In the genomic region with DNA sequence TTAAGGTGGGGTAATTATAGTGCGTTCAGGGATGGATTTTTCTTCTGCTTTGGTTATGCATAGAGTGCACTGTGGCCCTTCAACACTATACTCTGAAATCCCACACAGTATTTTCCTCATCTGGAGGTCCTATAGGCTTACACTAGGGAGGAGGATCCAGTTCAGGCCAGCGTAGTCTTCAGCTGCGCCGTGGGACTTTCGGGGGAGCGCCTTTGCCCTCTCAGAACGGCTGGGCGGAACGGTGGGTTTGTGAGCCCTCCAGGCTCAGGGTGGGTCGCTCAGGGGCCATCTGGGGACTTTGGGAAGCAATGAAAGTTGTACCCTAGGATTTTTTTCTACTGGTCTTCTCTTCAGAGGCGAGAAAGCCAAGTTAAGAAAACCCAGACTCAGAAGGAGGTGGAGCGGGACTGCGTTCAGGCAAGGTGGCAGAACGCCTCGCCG, we compare ENCODE assay signal across 8 cellular contexts. TPM values are rescaled to one million over a fixed set of nuclear protein-coding genes. Genes with fewer than 3 reads are reported as not detected.
DNase-seq lines count a peak whose midpoint lies in the region; ATAC-seq and TF ChIP-seq lines count a peak whose summit lies in the region.

No MANE protein-coding gene starts in this region.

- DNase-seq in NCI-H748 (lab: John Stamatoyannopoulos, UW; ENCODE audit: unreplicated experiment) (peak; percentile 66), NCI-H748 treated with DMSO at 0.1 percent for 48 hours (lab: John Stamatoyannopoulos, UW) (no peak), HuH-7 (ENCODE audit: low spot score) (peak; percentile 36), T follicular helper cell (ENCODE audit: low read depth) (peak; percentile 9), esophagus muscularis mucosa (ENCODE audit: extremely low spot score) (no peak)
- DNase-seq in NK-92 treated with Interleukin-12 subunit alpha and Interleukin-12 subunit beta, amount 100 ng/mL, for 24 hours (lab: John Stamatoyannopoulos, UW), result no peak

- H3K36me3 ChIP-seq in esophagus muscularis mucosa, result no peaks in the 10 kb centered on the region
- no peaks in the 10 kb centered on the region for H3K36me3 ChIP-seq in neural cell (ENCODE audit: insufficient read depth, low read length)

- intact Hi-C loops in esophagus muscularis mucosa (cut with DNase I), result loop anchor here (5.0 kb wide), 2 partner anchors 59 to 131 kb away; partner anchors contain the start of gene SUPV3L1

- TF ChIP-seq EP300 in esophagus muscularis mucosa (IDR thresholded peaks at IDR 0.05) (no peak), neural cell (conservative IDR thresholded peaks at IDR 0.05; ENCODE audit: poor library complexity, severe bottlenecking) (no peak)

- H3K27ac ChIP-seq in esophagus muscularis mucosa (replicated peaks in 1 of 4) (peak overlapping the region; percentile 95 to 99 (median 98)), neural cell (ENCODE audit: low read length) (peak overlapping the region; percentile 84)

- TF ChIP-seq RAD21 in neural cell (conservative IDR thresholded peaks at IDR 0.05), result no peak

- H3K79me2 ChIP-seq in neural cell (replicated peaks; ENCODE audit: insufficient read depth, low read length), result peaks cover 33% of the 10 kb centered on the region

- no peaks in the 10 kb centered on the region for H3K9me3 ChIP-seq in esophagus muscularis mucosa
- H3K9me3 ChIP-seq in neural cell (ENCODE audit: low read length), result no peaks in the 10 kb centered on the region

- peaks cover 20 to 40% (median 26%) of the 10 kb centered on the region in 4 donors for H3K4me1 ChIP-seq in esophagus muscularis mucosa

- H3K4me2 ChIP-seq in neural cell (ENCODE audit: low read length), result peak overlapping the region; percentile 74

- peak overlapping the region; percentile 74 for H2AFZ ChIP-seq in neural cell (ENCODE audit: low read depth, low read length)

- peak overlapping the region; percentile 80 for H3K9ac ChIP-seq in neural cell (ENCODE audit: low read length)

- ATAC-seq in GM21576 (IDR thresholded peaks at IDR 0.05; ENCODE audit: unreplicated experiment), result peak; percentile 56

- H3K27me3 ChIP-seq in esophagus muscularis mucosa (no peaks in the 10 kb centered on the region), neural cell (ENCODE audit: insufficient read depth, low read depth, low read length) (no peaks in the 10 kb centered on the region)

- TF ChIP-seq CTCF in esophagus muscularis mucosa (IDR thresholded peaks at IDR 0.05) (no peak), neural cell (IDR thresholded peaks at IDR 0.05; ENCODE audit: poor library complexity, severe bottlenecking) (no peak)

- H3K4me3 ChIP-seq in esophagus muscularis mucosa (peak overlapping the region; percentile 89 to 99 (median 94)), neural cell (ENCODE audit: low read length) (peak overlapping the region; percentile 96)

- TF ChIP-seq POLR2A in esophagus muscularis mucosa (IDR thresholded peaks at IDR 0.05; ENCODE audit: low read depth), result no peak

- no peaks in the 10 kb centered on the region for H3K9me2 ChIP-seq in neural cell (ENCODE audit: insufficient read depth, low read length)

- H3F3A ChIP-seq in neural cell (ENCODE audit: insufficient read depth, low read length, poor library complexity, severe bottlenecking), result peaks cover 10% of the 10 kb centered on the region

- 0% methylated on average over 3 of the region's 16 CpGs for WGBS in esophagus muscularis mucosa

- H4K20me1 ChIP-seq in neural cell (ENCODE audit: insufficient read depth), result no peaks in the 10 kb centered on the region

TF ChIP-seq in neural cell, 6 proteins besides CTCF, POLR2A, EP300 and RAD21:
- no peak for TF ChIP-seq SMC3 (conservative IDR thresholded peaks at IDR 0.05; ENCODE audit: poor library complexity)
TF ChIP-seq in neural cell: peak in this region for 0.

RNA-seq across cellular contexts. Expression of gene VPS26A, which starts 0.7 kb away (rescaled TPM):
- total RNA-seq in esophagus muscularis mucosa, result 10 to 100 TPM; 31.8 to 47.3 (median 38.4) TPM
- 44.2 and 48.9 TPM in 2 replicates for polyA plus RNA-seq in neural cell
- polyA minus RNA-seq in neural cell, result 65.7 and 77.2 TPM in 2 replicates

RNA-seq across cellular contexts. Expression of gene SRGN, which starts 35.4 kb away (rescaled TPM):
- total RNA-seq in esophagus muscularis mucosa, result 100 to 1,000 TPM in 1 of 4 donors, 10 to 100 TPM in 3; 44.9 to 201 (median 82.3) TPM
- not detected in 2 replicates for polyA plus RNA-seq in neural cell
- polyA minus RNA-seq in neural cell, result not detected in 2 replicates

RNA-seq across cellular contexts. Expression of gene SUPV3L1, which starts 56.7 kb away (rescaled TPM):
- 10 to 100 TPM; 15.4 to 21.9 (median 20.4) TPM for total RNA-seq in esophagus muscularis mucosa
- 30.8 and 33.3 TPM in 2 replicates for polyA plus RNA-seq in neural cell
- 40.9 and 43.1 TPM in 2 replicates for polyA minus RNA-seq in neural cell

Comparison
In these comparisons a context has a peak if more than half of its experiments do, and no peak if none do; other contexts are left out.
1. DNase-seq: peak in NCI-H748 (single experiment), HuH-7 (single experiment) and T follicular helper cell (single experiment); none in NCI-H748 treated with DMSO at 0.1 percent for 48 hours (single experiment), esophagus muscularis mucosa (single experiment) and NK-92 treated with Interleukin-12 subunit alpha and Interleukin-12 subunit beta, amount 100 ng/mL, for 24 hours (single experiment).